ENCODE assay signal across 14 cellular contexts in genomic region chr15:87623832-87624231, GRCh38.
DNase-seq lines count a peak whose midpoint lies in the region; ATAC-seq and TF ChIP-seq lines count a peak whose summit lies in the region.
"Had no signal": no experiment of that assay in that cellular context is flagged by ENCODE, and none has a peak within 500 bp of the region (broad histone marks: within the 10 kb centered on the region; RNA-seq: fewer than 3 reads in every experiment).

No MANE protein-coding gene starts in this region.

- no peak for ATAC-seq in left cardiac atrium
- no peak for ATAC-seq in GM21381 (IDR thresholded peaks at IDR 0.05; ENCODE audit: unreplicated experiment)
- ATAC-seq: mucosa of descending colon, psoas muscle had no signal

- DNase-seq in cardiac muscle cell (ENCODE audit: low read depth in 1 of 2, low spot score in 1 of 2) (peak in 1 of 2 donors; percentile 18), left cardiac atrium (no peak), NCI-H524 (lab: John Stamatoyannopoulos, UW) (peak; percentile 73 to 81), brain microvascular endothelial cell (no peak), NCI-H526 treated with DMSO at 0.1 percent for 48 hours (lab: John Stamatoyannopoulos, UW) (no peak), NOMO-1 treated with dmso at 0.1 percent for 144 hours (lab: John Stamatoyannopoulos, UW; ENCODE audit: unreplicated experiment) (no peak), NCI-H2081 (lab: John Stamatoyannopoulos, UW) (no peak)
- DNase-seq: activated naive CD4-positive, alpha-beta T cell; mucosa of descending colon; NCI-H1092 treated with DMSO at 0.1 percent for 48 hours; NCI-H774; psoas muscle; T-helper 1 cell had no signal

- no peak overlapping the region for H3K4me3 ChIP-seq in cardiac muscle cell
- no peak overlapping the region for H3K4me3 ChIP-seq in brain microvascular endothelial cell (ENCODE audit: low read depth, low read length)
- H3K4me3 ChIP-seq: mucosa of descending colon, psoas muscle had no signal

- H3K9me3 ChIP-seq in cardiac muscle cell (ENCODE audit: low read depth), result no peaks in the 10 kb centered on the region
- H3K9me3 ChIP-seq: mucosa of descending colon, psoas muscle had no signal

- H3K27ac ChIP-seq in cardiac muscle cell (no peak overlapping the region), brain microvascular endothelial cell (no peak overlapping the region)
- H3K27ac ChIP-seq: psoas muscle had no signal

- peaks cover 8% of the 10 kb centered on the region for H3K4me1 ChIP-seq in cardiac muscle cell (ENCODE audit: low read depth)
- H3K4me1 ChIP-seq: psoas muscle had no signal

- H3K27me3 ChIP-seq in cardiac muscle cell (peaks cover 15% of the 10 kb centered on the region), brain microvascular endothelial cell (replicated peaks) (no peaks in the 10 kb centered on the region)

- no peaks in the 10 kb centered on the region for H3K36me3 ChIP-seq in cardiac muscle cell
- H3K36me3 ChIP-seq in brain microvascular endothelial cell (replicated peaks), result no peaks in the 10 kb centered on the region

- intact Hi-C loops in left cardiac atrium (cut with DNase I), result no loop called here

- TF ChIP-seq CTCF in cardiac muscle cell (IDR thresholded peaks at IDR 0.05; ENCODE audit: low read depth, low read length) (peak; percentile 18), brain microvascular endothelial cell (IDR thresholded peaks at IDR 0.05; ENCODE audit: low read depth, low read length, missing control alignments) (peak; percentile 41)

- in situ Hi-C loops in brain microvascular endothelial cell (cut with HindIII; ENCODE audit: low pct_ligation_motif_present, low sequenced_read_pairs), result no loop called here

Comparison
In these comparisons a context has a peak if more than half of its experiments do, and no peak if none do; other contexts are left out.
1. DNase-seq: peak in NCI-H524 (2 of 2); none in left cardiac atrium (single experiment), brain microvascular endothelial cell (single experiment), NCI-H526 treated with DMSO at 0.1 percent for 48 hours (single experiment), NOMO-1 treated with dmso at 0.1 percent for 144 hours (single experiment) and NCI-H2081 (0 of 2).